ENCODE assay signal across 1 cellular context in genomic region chr14:24113801-24114535, GRCh38.
TF ChIP-seq lines count a peak whose summit lies in the region.

No MANE protein-coding gene starts in this region.

TF ChIP-seq in HEK293, 187 proteins besides CTCF, POLR2A, EP300 and RAD21 (continued from another document):
- TF ChIP-seq ZBTB11 (tag by site-specific recombination; conservative IDR thresholded peaks at IDR 0.05; ENCODE audit: low read depth) (peak; percentile 82), ZNF24 (tag by site-specific recombination; IDR thresholded peaks at IDR 0.05) (peak; percentile 57; the same call in 1 of the 2 replicates), ZFHX2 (tag by site-specific recombination; conservative IDR thresholded peaks at IDR 0.05) (peak; percentile 79), ZNF184 (tag by site-specific recombination; IDR thresholded peaks at IDR 0.05) (peak; percentile 29; the same call in 1 of the 2 replicates), ZNF311 (tag by site-specific recombination; IDR thresholded peaks at IDR 0.05; ENCODE audit: borderline replicate concordance) (no peak), KLF17 (tag by site-specific recombination; IDR thresholded peaks at IDR 0.05) (peak; percentile 67; the same call in 1 of the 2 replicates), PATZ1 (tag by site-specific recombination; IDR thresholded peaks at IDR 0.05) (peak; percentile 94), SP7 (tag by site-specific recombination; IDR thresholded peaks at IDR 0.05) (peak; percentile 38), ZNF654 (tag by site-specific recombination; IDR thresholded peaks at IDR 0.05; ENCODE audit: low read depth) (no peak), ZIC2 (tag by site-specific recombination; IDR thresholded peaks at IDR 0.05) (peak; percentile 78), ZNF324 (tag by site-specific recombination; IDR thresholded peaks at IDR 0.05) (peak; percentile 55), ZNF239 (tag by site-specific recombination; IDR thresholded peaks at IDR 0.05) (peak; percentile 90), MZF1 (tag by site-specific recombination; IDR thresholded peaks at IDR 0.05; ENCODE audit: borderline replicate concordance) (peak; percentile 45; the same call in 1 of the 2 replicates), INSM2 (tag by site-specific recombination; IDR thresholded peaks at IDR 0.05) (peak; percentile 56), ZNF121 (tag by site-specific recombination; IDR thresholded peaks at IDR 0.05) (no peak), GFI1B (tag by site-specific recombination; IDR thresholded peaks at IDR 0.05) (no peak), ZBTB26 (tag by site-specific recombination; optimal IDR thresholded peaks at IDR 0.05) (peak; percentile 93), ZNF146 (tag by site-specific recombination; IDR thresholded peaks at IDR 0.05) (0 out of 2 replicates have a peak, but pooled peaks have one; percentile 2), ZNF580 (tag by site-specific recombination; IDR thresholded peaks at IDR 0.05) (peak; percentile 52; the same call in 1 of the 2 replicates)
